Comparison of ENCODE assay signal across 19 cellular contexts in the genomic region with DNA sequence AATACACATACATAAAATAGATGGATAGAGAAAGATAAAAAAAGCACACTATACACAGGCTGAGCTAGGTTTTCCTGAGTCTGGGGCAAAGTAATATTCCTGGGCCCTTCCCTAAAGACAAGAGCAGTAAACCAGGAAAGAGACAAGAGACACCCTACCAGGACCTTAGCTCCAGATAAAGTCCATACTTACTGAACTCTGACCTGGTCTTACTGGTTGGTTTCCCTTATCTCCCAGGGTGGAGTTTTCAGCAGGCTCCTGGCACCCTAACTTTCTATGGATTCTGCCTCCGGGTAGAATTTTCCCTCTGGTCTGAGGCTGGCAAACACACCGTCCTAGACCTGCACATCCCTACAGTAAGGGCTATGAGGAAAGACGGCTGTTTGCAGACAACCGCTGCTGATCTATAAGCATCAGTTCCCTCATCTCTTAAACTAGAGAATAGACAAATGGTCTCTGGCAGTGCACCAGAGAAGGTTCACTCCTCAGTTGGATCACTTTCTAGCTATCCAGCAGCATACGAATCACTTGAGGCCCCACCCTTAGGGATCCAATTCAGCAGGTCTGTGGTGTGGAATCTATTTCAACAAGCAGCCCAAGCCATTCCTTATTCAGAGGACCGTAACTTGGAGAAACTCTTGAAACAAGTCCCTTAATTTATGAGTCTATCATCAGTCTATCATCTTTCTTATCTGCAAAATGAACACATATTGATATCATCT. TPM values are rescaled to one million over a fixed set of nuclear protein-coding genes. Genes with fewer than 3 reads are reported as not detected.
DNase-seq lines count a peak whose midpoint lies in the region; ATAC-seq and TF ChIP-seq lines count a peak whose summit lies in the region.
"Had no signal": no experiment of that assay in that cellular context is flagged by ENCODE, and none has a peak within 500 bp of the region (broad histone marks: within the 10 kb centered on the region; RNA-seq: fewer than 3 reads in every experiment).

No MANE protein-coding gene starts in this region.

- H3K4me3 Mint-ChIP-seq in type B pancreatic cell, result no peak overlapping the region
- H3K4me3 Mint-ChIP-seq: CD4-positive, alpha-beta memory T cell; GM23338 had no signal

- H3K36me3 ChIP-seq in colonic mucosa, result no peaks in the 10 kb centered on the region
- H3K36me3 ChIP-seq: BE2C had no signal

- H3K4me3 ChIP-seq in colonic mucosa, result no peak overlapping the region
- H3K4me3 ChIP-seq: GM23338, SK-N-MC had no signal

- peaks cover 13% of the 10 kb centered on the region for H3K36me3 Mint-ChIP-seq in type B pancreatic cell
- H3K36me3 Mint-ChIP-seq: CD4-positive, alpha-beta memory T cell had no signal

- H3K4me1 Mint-ChIP-seq in type B pancreatic cell (ENCODE audit: unreplicated experiment), result peaks cover 29% of the 10 kb centered on the region
- H3K4me1 Mint-ChIP-seq: CD4-positive, alpha-beta memory T cell had no signal

- intact Hi-C loops in colonic mucosa (cut with DNase I), result no loop called here

- peak; percentile 33 for DNase-seq in NCI-H226
- DNase-seq in colonic mucosa, result peak; percentile 51
- no peak for DNase-seq in left lobe of liver (ENCODE audit: low spot score)
- no peak for DNase-seq in type B pancreatic cell (ENCODE audit: extremely low spot score, unreplicated experiment)
- no peak for DNase-seq in kidney tubule cell (ENCODE audit: low spot score)
- DNase-seq in amygdala (lab: John Stamatoyannopoulos, UW), result no peak
- no peak for DNase-seq in A172 (ENCODE audit: low spot score)
- DNase-seq: BE2C; CD4-positive, alpha-beta memory T cell; DMS79; NCI-H1436; NCI-H2029; NCI-H524; Right ventricle myocardium superior had no signal

- H3K27ac ChIP-seq in colonic mucosa, result peak overlapping the region; percentile 42
- H3K27ac ChIP-seq: HL-60, SK-N-MC had no signal

- no peaks in the 10 kb centered on the region for H3K4me1 ChIP-seq in colonic mucosa

- TF ChIP-seq CTCF in colonic mucosa (IDR thresholded peaks at IDR 0.05) (no peak), type B pancreatic cell (conservative IDR thresholded peaks at IDR 0.05) (no peak)

- no peaks in the 10 kb centered on the region for H3K9me3 ChIP-seq in colonic mucosa
- H3K9me3 ChIP-seq: BE2C had no signal

- peak overlapping the region; percentile 41 for H3K27ac Mint-ChIP-seq in type B pancreatic cell
- H3K27ac Mint-ChIP-seq: CD4-positive, alpha-beta memory T cell; GM23338 had no signal

- ATAC-seq in left lobe of liver, result peak; percentile 60
- ATAC-seq: GM23338, HCT116, Panc1 had no signal

- no peaks in the 10 kb centered on the region for H3K27me3 Mint-ChIP-seq in type B pancreatic cell

- no peak overlapping the region for H3K9ac ChIP-seq in colonic mucosa (ENCODE audit: low read depth in 2 of 2, low read length in 2 of 2)

- no peaks in the 10 kb centered on the region for H3K27me3 ChIP-seq in colonic mucosa
- H3K27me3 ChIP-seq: BE2C had no signal

- no peaks in the 10 kb centered on the region for H3K9me3 Mint-ChIP-seq in type B pancreatic cell
- H3K9me3 Mint-ChIP-seq: CD4-positive, alpha-beta memory T cell; GM23338 had no signal

RNA-seq across cellular contexts. Expression of a gene that starts 52.0 kb away (rescaled TPM):
- total RNA-seq in colonic mucosa (10 to 100 TPM; 35.2 to 43.3 TPM), left lobe of liver (12.3 TPM), type B pancreatic cell (ENCODE audit: low replicate concordance) (33.7 and 43.7 TPM in 2 replicates)
- total RNA-seq in A172 (2014; rRNA removed; shearing (Covaris generic)), result 21.5 and 21.7 TPM in 2 replicates

Comparison
In these comparisons a context has a peak if more than half of its experiments do, and no peak if none do; other contexts are left out.
1. DNase-seq: peak in NCI-H226 (single experiment) and colonic mucosa (single experiment); none in left lobe of liver (single experiment), type B pancreatic cell (single experiment), kidney tubule cell (single experiment), amygdala (0 of 56) and A172 (single experiment).